21 cellular contexts compared by ENCODE assay signal in genomic region chr5:78537406-78537805, GRCh38.
"Had no signal": no experiment of that assay in that cellular context is flagged by ENCODE, and none has a peak within 500 bp of the region (broad histone marks: within the 10 kb centered on the region; RNA-seq: fewer than 3 reads in every experiment).

No MANE protein-coding gene starts in this region.

- H3K4me3 ChIP-seq: esophagus squamous epithelium, hepatocyte, lung, pancreas, smooth muscle cell, suprapubic skin, thyroid gland had no signal

- H3K4me1 Mint-ChIP-seq: central memory CD8-positive, alpha-beta T cell had no signal

- H3K4me3 Mint-ChIP-seq: central memory CD8-positive, alpha-beta T cell; mesothelial cell of epicardium; naive B cell; nephron progenitor cell; type B pancreatic cell had no signal

- H3K36me3 Mint-ChIP-seq: mesothelial cell of epicardium, naive B cell had no signal

- H3K4me1 ChIP-seq: pancreas had no signal

- DNase-seq: cortex of kidney; effector memory CD4-positive, alpha-beta T cell; esophagus squamous epithelium; left colon; left ventricle myocardium superior; nephron progenitor cell; pancreas; right cardiac atrium; stimulated activated CD4-positive, alpha-beta T cell treated with anti-CD3 and anti-CD28 coated beads, Interleukin-2, amount 100 ng/mL, for 48 hours; stimulated activated naive CD4-positive, alpha-beta T cell treated with Interleukin-2 at 50 U/mL for 16 hours; thyroid gland had no signal

- H3K27ac ChIP-seq: hepatocyte, neutrophil, pancreas, suprapubic skin, thyroid gland had no signal

- H3K36me3 ChIP-seq: esophagus squamous epithelium, neutrophil, pancreas, suprapubic skin, thyroid gland had no signal

- H3K27me3 Mint-ChIP-seq: naive B cell, type B pancreatic cell had no signal

- H3K4me2 ChIP-seq: hepatocyte, smooth muscle cell had no signal

- H3K27ac Mint-ChIP-seq: mesothelial cell of epicardium, naive B cell, progenitor cell of endocrine pancreas, type B pancreatic cell had no signal

- H2AFZ ChIP-seq: hepatocyte had no signal

- H3K27me3 ChIP-seq: esophagus squamous epithelium, hepatocyte, neutrophil, pancreas, suprapubic skin, thyroid gland had no signal

- H3K9me3 ChIP-seq: esophagus squamous epithelium, neutrophil, pancreas, suprapubic skin, thyroid gland had no signal

- H3K9me3 Mint-ChIP-seq: central memory CD8-positive, alpha-beta T cell; mesothelial cell of epicardium; naive B cell; nephron progenitor cell; type B pancreatic cell had no signal
